ENCODE assay signal across 35 cellular contexts in the genomic region with DNA sequence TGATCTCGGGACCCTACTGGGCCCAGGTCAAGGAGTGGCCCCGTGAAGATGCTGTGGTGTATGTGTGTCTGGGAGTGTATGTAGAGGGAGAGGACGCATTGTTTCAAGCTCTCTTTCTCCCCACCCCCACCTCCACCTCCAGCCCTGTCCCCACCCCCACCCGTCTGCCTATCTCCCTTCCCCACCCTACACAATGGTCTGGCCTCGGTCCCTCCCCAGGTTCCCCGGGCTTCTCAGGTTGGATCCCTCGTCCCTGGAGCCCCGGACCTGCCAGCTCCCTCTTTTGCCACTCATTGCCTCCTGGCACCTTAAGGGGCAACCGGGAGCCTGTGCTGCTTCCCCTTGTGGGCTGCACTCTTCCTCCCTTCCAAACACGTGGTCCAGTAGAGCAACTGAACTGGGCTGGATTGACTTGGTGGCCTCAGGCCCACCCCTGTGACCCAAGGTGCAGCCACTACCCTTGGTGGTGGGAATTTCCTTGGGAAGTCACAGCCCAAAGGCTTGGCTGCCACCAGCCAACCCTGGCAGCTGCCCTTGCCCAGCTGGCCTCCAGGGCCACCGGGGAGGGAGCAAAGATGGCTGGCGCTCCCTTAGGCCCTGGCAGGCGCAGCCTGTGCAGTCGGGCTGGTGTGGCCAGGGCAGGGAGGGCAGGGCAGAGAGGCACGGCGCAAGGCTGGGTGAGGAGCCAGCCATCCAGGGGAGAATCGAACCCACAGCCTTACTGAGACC. TPM values are rescaled to one million over a fixed set of nuclear protein-coding genes. Genes with fewer than 3 reads are reported as not detected.
DNase-seq lines count a peak whose midpoint lies in the region; ATAC-seq, FAIRE-seq and TF ChIP-seq lines count a peak whose summit lies in the region.
"Had no signal": no experiment of that assay in that cellular context is flagged by ENCODE, and none has a peak within 500 bp of the region (broad histone marks: within the 10 kb centered on the region; RNA-seq: fewer than 3 reads in every experiment).

No MANE protein-coding gene starts in this region.

- H3K4me1 ChIP-seq in Caco-2 (peaks cover 50% of the 10 kb centered on the region), neural progenitor cell (peaks cover 50% of the 10 kb centered on the region)
- H3K4me1 ChIP-seq: gastroesophageal sphincter had no signal

- H2AFZ ChIP-seq in neural progenitor cell (replicated peaks), result peak overlapping the region; percentile 71

- H3K9me3 ChIP-seq in Caco-2 (no peaks in the 10 kb centered on the region), neural progenitor cell (ENCODE audit: low read depth) (no peaks in the 10 kb centered on the region)
- H3K9me3 ChIP-seq: gastroesophageal sphincter, MG63 had no signal

- BruUV-seq in Caco-2 (replicated peaks; lab: Mats Ljungman, UMichigan), result no TSS peak

- H4K20me1 ChIP-seq in neural progenitor cell (ENCODE audit: low read depth), result no peaks in the 10 kb centered on the region

- H3K36me3 ChIP-seq in Caco-2 (ENCODE audit: control insufficient read depth, insufficient read depth, low read length) (no peaks in the 10 kb centered on the region), neural progenitor cell (no peaks in the 10 kb centered on the region)
- H3K36me3 ChIP-seq: gastroesophageal sphincter, MG63 had no signal

- H3K27me3 Mint-ChIP-seq in Caco-2 (ENCODE audit: insufficient read depth, unreplicated experiment), result no peaks in the 10 kb centered on the region
- H3K27me3 Mint-ChIP-seq in WTC11 (ENCODE audit: low read depth), result no peaks in the 10 kb centered on the region
- H3K27me3 Mint-ChIP-seq in neural progenitor cell (ENCODE audit: insufficient read depth, low read depth), result peaks cover 2% of the 10 kb centered on the region
- H3K27me3 Mint-ChIP-seq in activated T-helper 17 cell treated with anti-CD3 and anti-CD28 coated beads, Interleukin-2, amount 50 U/mL, for 72 hours, result peaks cover 13% of the 10 kb centered on the region
- H3K27me3 Mint-ChIP-seq: brain had no signal

- DNase-seq in Caco-2, result no peak
- DNase-seq in WTC11 (ENCODE audit: low spot score), result peak; percentile 28
- no peak for DNase-seq in neural progenitor cell (ENCODE audit: low spot score)
- DNase-seq in activated naive CD4-positive, alpha-beta T cell treated with anti-CD3 and anti-CD28 coated beads, Interleukin-2, amount 50 U/mL, for 72 hours (ENCODE audit: low spot score in 2 of 2), result no peak
- no peak for DNase-seq in frontal cortex (ENCODE audit: low spot score in 2 of 2)
- DNase-seq: activated CD4-positive, alpha-beta T cell treated with anti-CD3 and anti-CD28 coated beads, Interleukin-2, amount 50 U/mL, for 48 hours; activated naive CD4-positive, alpha-beta T cell treated with anti-CD3 and anti-CD28 coated beads, Interleukin-2, amount 10 ng/mL, durations not matched to agents 7 days and 5 days; CD4-positive, CD25-positive, alpha-beta regulatory T cell; DND-41; kidney; left ventricle myocardium superior; MG63; midbrain; naive B cell; NCI-H1105; NCI-H187 treated with DMSO at 0.1 percent for 48 hours; NCI-H510A treated with DMSO at 0.1 percent for 48 hours; substantia nigra had no signal

- TF ChIP-seq CTCF in Caco-2 (IDR thresholded peaks at IDR 0.05; ENCODE audit: insufficient read depth in 1 of 2, low read depth in 1 of 2, low read length in 1 of 2, severe bottlenecking in 1 of 2, unreplicated experiment in 1 of 2) (no peak), WTC11 (IDR thresholded peaks at IDR 0.05) (no peak), neural progenitor cell (IDR thresholded peaks at IDR 0.05) (no peak)

- CTCF ChIA-PET in Caco-2 (lab: Charles Lee) (interaction anchor here (0.7 to 1.7 kb wide), 5 partner anchors 46 to 152 kb away, joined by 3 to 8 read pairs (median 3); partner anchors contain the start of genes ABCD4 and NPC2), WTC11 (lab: Charles Lee) (interaction anchor here (0.6 to 5.0 kb wide), 13 partner anchors 9 to 654 kb away, joined by 3 to 32 read pairs (median 7); partner anchors contain the start of genes ABCD4, ISCA2 and NPC2)

- H3K4me2 ChIP-seq in neural progenitor cell, result peak overlapping the region; percentile 75
- H3K4me2 ChIP-seq: KMS-11 had no signal

- ATAC-seq in WTC11 (peak; percentile 14), GM19395 (IDR thresholded peaks at IDR 0.05; ENCODE audit: unreplicated experiment) (no peak)
- no peak for ATAC-seq in activated naive CD4-positive, alpha-beta T cell treated with anti-CD3 and anti-CD28 coated beads, Interleukin-2, amount 50 U/mL, for 72 hours
- no peak for ATAC-seq in activated T-helper 17 cell treated with anti-CD3 and anti-CD28 coated beads, Interleukin-2, amount 50 U/mL, for 72 hours (replicated peaks)
- ATAC-seq: gastroesophageal sphincter; left ventricle myocardium superior; stimulated activated memory B cell treated with anti-CD40 and anti-IgM and Interleukin-4, amounts not matched to agents 10 μg/mL and 1 μg/mL and 100 μg/mL, for 72 hours had no signal

- H3K9me3 Mint-ChIP-seq in Caco-2 (ENCODE audit: unreplicated experiment), result no peaks in the 10 kb centered on the region
- no peaks in the 10 kb centered on the region for H3K9me3 Mint-ChIP-seq in WTC11
- H3K9me3 Mint-ChIP-seq in neural progenitor cell, result no peaks in the 10 kb centered on the region
- H3K9me3 Mint-ChIP-seq in activated naive CD4-positive, alpha-beta T cell treated with anti-CD3 and anti-CD28 coated beads, Interleukin-2, amount 50 U/mL, for 72 hours, result no peaks in the 10 kb centered on the region
- no peaks in the 10 kb centered on the region for H3K9me3 Mint-ChIP-seq in activated T-helper 17 cell treated with anti-CD3 and anti-CD28 coated beads, Interleukin-2, amount 50 U/mL, for 72 hours
- H3K9me3 Mint-ChIP-seq: activated naive CD4-positive, alpha-beta T cell treated with anti-CD3 and anti-CD28 coated beads, Interleukin-2, amount 10 ng/mL, durations not matched to agents 7 days and 5 days; brain; CD4-positive, CD25-positive, alpha-beta regulatory T cell; naive B cell; stimulated activated memory B cell treated with anti-CD40 and anti-IgM and Interleukin-4, amounts not matched to agents 10 μg/mL and 1 μg/mL and 100 μg/mL, for 72 hours; T-helper 1 cell treated with Interleukin-12 subunit alpha and Interleukin-12 subunit beta and Interleukin-4 antibody, amounts not matched to agents 30 μg/mL and 1 μg/mL, for 36 hours; type B pancreatic cell had no signal

- no peak overlapping the region for H3K9ac ChIP-seq in neural progenitor cell
- H3K9ac ChIP-seq: KMS-11 had no signal

- H3K79me2 ChIP-seq in neural progenitor cell (ENCODE audit: low read depth), result peaks cover 61% of the 10 kb centered on the region

- no peaks in the 10 kb centered on the region for H3K36me3 Mint-ChIP-seq in Caco-2 (ENCODE audit: insufficient read depth, unreplicated experiment)
- H3K36me3 Mint-ChIP-seq in WTC11, result peaks cover 24% of the 10 kb centered on the region
- no peaks in the 10 kb centered on the region for H3K36me3 Mint-ChIP-seq in neural progenitor cell
- H3K36me3 Mint-ChIP-seq in activated naive CD4-positive, alpha-beta T cell treated with anti-CD3 and anti-CD28 coated beads, Interleukin-2, amount 50 U/mL, for 72 hours, result no peaks in the 10 kb centered on the region
- H3K36me3 Mint-ChIP-seq in activated T-helper 17 cell treated with anti-CD3 and anti-CD28 coated beads, Interleukin-2, amount 50 U/mL, for 72 hours (ENCODE audit: low read depth), result no peaks in the 10 kb centered on the region
- H3K36me3 Mint-ChIP-seq: activated naive CD4-positive, alpha-beta T cell treated with anti-CD3 and anti-CD28 coated beads, Interleukin-2, amount 10 ng/mL, durations not matched to agents 7 days and 5 days; brain; CD4-positive, CD25-positive, alpha-beta regulatory T cell; naive B cell; stimulated activated memory B cell treated with anti-CD40 and anti-IgM and Interleukin-4, amounts not matched to agents 10 μg/mL and 1 μg/mL and 100 μg/mL, for 72 hours; type B pancreatic cell had no signal

- H3K4me3 Mint-ChIP-seq in Caco-2 (ENCODE audit: unreplicated experiment) (peak overlapping the region; percentile 65), WTC11 (peak overlapping the region; percentile 93), neural progenitor cell (no peak overlapping the region)
- H3K4me3 Mint-ChIP-seq in activated T-helper 17 cell treated with anti-CD3 and anti-CD28 coated beads, Interleukin-2, amount 50 U/mL, for 72 hours, result no peak overlapping the region
- H3K4me3 Mint-ChIP-seq: activated naive CD4-positive, alpha-beta T cell treated with anti-CD3 and anti-CD28 coated beads, Interleukin-2, amount 10 ng/mL, durations not matched to agents 7 days and 5 days; brain; CD4-positive, CD25-positive, alpha-beta regulatory T cell; naive B cell; stimulated activated memory B cell treated with anti-CD40 and anti-IgM and Interleukin-4, amounts not matched to agents 10 μg/mL and 1 μg/mL and 100 μg/mL, for 72 hours; T-helper 1 cell treated with Interleukin-12 subunit alpha and Interleukin-12 subunit beta and Interleukin-4 antibody, amounts not matched to agents 30 μg/mL and 1 μg/mL, for 36 hours; type B pancreatic cell had no signal

- H3K27ac Mint-ChIP-seq in Caco-2 (ENCODE audit: unreplicated experiment) (peak overlapping the region; percentile 84), WTC11 (peak overlapping the region; percentile 95), neural progenitor cell (no peak overlapping the region)
- H3K27ac Mint-ChIP-seq in activated naive CD4-positive, alpha-beta T cell treated with anti-CD3 and anti-CD28 coated beads, Interleukin-2, amount 50 U/mL, for 72 hours, result no peak overlapping the region
- no peak overlapping the region for H3K27ac Mint-ChIP-seq in activated T-helper 17 cell treated with anti-CD3 and anti-CD28 coated beads, Interleukin-2, amount 50 U/mL, for 72 hours
- H3K27ac Mint-ChIP-seq: activated naive CD4-positive, alpha-beta T cell treated with anti-CD3 and anti-CD28 coated beads, Interleukin-2, amount 10 ng/mL, durations not matched to agents 7 days and 5 days; brain; CD4-positive, CD25-positive, alpha-beta regulatory T cell; naive B cell; stimulated activated memory B cell treated with anti-CD40 and anti-IgM and Interleukin-4, amounts not matched to agents 10 μg/mL and 1 μg/mL and 100 μg/mL, for 72 hours; T-helper 1 cell treated with Interleukin-12 subunit alpha and Interleukin-12 subunit beta and Interleukin-4 antibody, amounts not matched to agents 30 μg/mL and 1 μg/mL, for 36 hours; type B pancreatic cell had no signal

- H3K4me3 ChIP-seq in Caco-2 (ENCODE audit: low read depth, low read length) (no peak overlapping the region; the same call in 1 of the 2 replicates), iPS-11a (ENCODE audit: low read depth, low read length) (peak overlapping the region; percentile 97), neural progenitor cell (peak overlapping the region; percentile 43)
- H3K4me3 ChIP-seq: gastroesophageal sphincter, MG63 had no signal

- POLR2A ChIA-PET in Caco-2 (lab: Charles Lee) (interaction anchor here (0.8 to 0.9 kb wide), 2 partner anchors 145 to 399 kb away, joined by 3 to 4 read pairs; partner anchors contain the start of genes COQ6, FAM161B, ISCA2 and NPC2), WTC11 (lab: Charles Lee) (interaction anchor here (0.8 to 2.3 kb wide), 7 partner anchors 12 to 1205 kb away, joined by 3 to 59 read pairs (median 6); partner anchors contain the start of genes ISCA2 and NPC2)

- H3K4me1 Mint-ChIP-seq in Caco-2 (ENCODE audit: low read depth, unreplicated experiment) (peaks cover 33% of the 10 kb centered on the region), WTC11 (peaks cover 48% of the 10 kb centered on the region), neural progenitor cell (peaks cover 11% of the 10 kb centered on the region)
- no peaks in the 10 kb centered on the region for H3K4me1 Mint-ChIP-seq in activated T-helper 17 cell treated with anti-CD3 and anti-CD28 coated beads, Interleukin-2, amount 50 U/mL, for 72 hours
- H3K4me1 Mint-ChIP-seq: activated naive CD4-positive, alpha-beta T cell treated with anti-CD3 and anti-CD28 coated beads, Interleukin-2, amount 10 ng/mL, durations not matched to agents 7 days and 5 days; CD4-positive, CD25-positive, alpha-beta regulatory T cell; naive B cell; stimulated activated memory B cell treated with anti-CD40 and anti-IgM and Interleukin-4, amounts not matched to agents 10 μg/mL and 1 μg/mL and 100 μg/mL, for 72 hours had no signal

- H3F3A ChIP-seq in neural progenitor cell (ENCODE audit: low read depth), result peaks cover 43% of the 10 kb centered on the region

- intact Hi-C loops in Caco-2 (cut with micrococcal nuclease; ENCODE audit: unreplicated experiment), result loop anchor here (1.0 kb wide), 1 partner anchor 24 kb away; no protein-coding TSS in a partner anchor

- H3K27me3 ChIP-seq in Caco-2 (replicated peaks; ENCODE audit: control insufficient read depth, insufficient read depth, low read length) (no peaks in the 10 kb centered on the region), neural progenitor cell (no peaks in the 10 kb centered on the region)
- H3K27me3 ChIP-seq: MG63 had no signal

- FAIRE-seq in frontal cortex (lab: Jason Lieb, UNC), result no peak
- FAIRE-seq: endothelial cell of umbilical vein, kidney had no signal

- H3K27ac ChIP-seq in neural progenitor cell, result peak overlapping the region; percentile 22
- H3K27ac ChIP-seq: gastroesophageal sphincter, KMS-11 had no signal

RNA-seq across cellular contexts. Expression of gene VRTN, which starts 0.6 kb away (rescaled TPM):
- total RNA-seq in Caco-2 (2022) (1.7 and 1.8 TPM in 2 replicates), WTC11 (2021) (106 to 130 TPM (median 128 TPM) in 3 replicates), neural progenitor cell (ENCODE audit: low replicate concordance) (7.9 and 18.6 TPM in 2 replicates), frontal cortex (not detected)
- total RNA-seq in activated naive CD4-positive, alpha-beta T cell treated with anti-CD3 and anti-CD28 coated beads, Interleukin-2, amount 50 U/mL, for 72 hours, result not detected
- not detected for total RNA-seq in activated T-helper 17 cell treated with anti-CD3 and anti-CD28 coated beads, Interleukin-2, amount 50 U/mL, for 72 hours
- total RNA-seq: A172; CD4-positive, CD25-positive, alpha-beta regulatory T cell; dermis microvascular lymphatic vessel endothelial cell; endothelial cell of umbilical vein; fibroblast of lung; gastroesophageal sphincter; H4; kidney; left ventricle myocardium superior; omental fat pad; SK-MEL-5; skeletal muscle tissue had no signal

RNA-seq across cellular contexts. Expression of gene ABCD4, which starts 46.2 kb away (rescaled TPM):
- total RNA-seq in Caco-2 (2022) (72.8 and 82.1 TPM in 2 replicates), WTC11 (2021) (84.7 to 91.2 TPM (median 90.2 TPM) in 3 replicates), neural progenitor cell (ENCODE audit: low replicate concordance) (66.6 and 110 TPM in 2 replicates), frontal cortex (21.2 TPM)
- total RNA-seq in activated naive CD4-positive, alpha-beta T cell treated with anti-CD3 and anti-CD28 coated beads, Interleukin-2, amount 50 U/mL, for 72 hours, result 10 to 100 TPM; 40.0 to 48.0 TPM
- total RNA-seq in activated T-helper 17 cell treated with anti-CD3 and anti-CD28 coated beads, Interleukin-2, amount 50 U/mL, for 72 hours, result 10 to 100 TPM; 55.4 to 57.1 TPM

Comparison
In these comparisons a context has a peak if more than half of its experiments do, and no peak if none do; other contexts are left out.
1. H3K27ac Mint-ChIP-seq: peak in Caco-2 (single experiment) and WTC11 (single experiment); none in neural progenitor cell (single experiment), activated naive CD4-positive, alpha-beta T cell treated with anti-CD3 and anti-CD28 coated beads, Interleukin-2, amount 50 U/mL, for 72 hours (0 of 2) and activated T-helper 17 cell treated with anti-CD3 and anti-CD28 coated beads, Interleukin-2, amount 50 U/mL, for 72 hours (single experiment).
2. H3K4me3 Mint-ChIP-seq: peak in Caco-2 (single experiment) and WTC11 (single experiment); none in neural progenitor cell (single experiment) and activated T-helper 17 cell treated with anti-CD3 and anti-CD28 coated beads, Interleukin-2, amount 50 U/mL, for 72 hours (single experiment).